In the genomic region with DNA sequence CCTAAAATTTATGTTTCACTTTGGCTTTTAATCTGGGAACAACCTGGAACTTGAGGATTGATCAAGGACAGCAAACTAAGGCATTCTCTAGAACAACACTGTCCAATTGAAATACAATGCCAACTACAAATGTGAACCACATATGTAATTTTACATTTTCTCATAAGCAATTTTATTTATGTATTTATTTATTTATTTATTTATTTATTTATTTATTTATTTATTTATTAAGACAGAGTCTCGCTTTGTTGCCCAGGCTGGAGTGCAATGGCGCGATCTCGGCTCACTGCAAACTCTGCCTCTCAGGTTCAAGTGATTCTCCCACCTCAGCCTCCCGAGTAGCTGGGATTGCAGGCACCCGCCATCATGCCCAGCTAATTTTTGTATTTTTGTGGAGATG, we compare ENCODE assay signal across 2 cellular contexts.
DNase-seq lines count a peak whose midpoint lies in the region; TF ChIP-seq lines count a peak whose summit lies in the region.
"Not testable (repeated sequence)": the region's sequence is repeated elsewhere in the genome, so short reads cannot be mapped to it uniquely, and the experiment has no call there.

No MANE protein-coding gene starts in this region.

- POLR2A ChIA-PET in HEK293 (lab: Yijun Ruan, JAX): not testable (repeated sequence)

- H3K9me3 ChIP-seq in HEK293 (ENCODE audit: control insufficient read depth, insufficient read depth, low read depth, low read length): not testable (repeated sequence)

- not testable (repeated sequence) for H3K36me3 ChIP-seq in HEK293 (ENCODE audit: control insufficient read depth in 2 of 2, insufficient read depth in 1 of 2, low read length in 2 of 2)

- not testable (repeated sequence) for H3K4me3 ChIP-seq in HEK293 (ENCODE audit: low read depth, low read length)

- CTCF ChIA-PET in HEK293 (lab: Yijun Ruan, JAX): not testable (repeated sequence)

- H3K4me1 ChIP-seq in HEK293 (ENCODE audit: control insufficient read depth, insufficient read depth, low read length): not testable (repeated sequence)

- not testable (repeated sequence) for H3K27me3 Mint-ChIP-seq in osteocyte (ENCODE audit: unreplicated experiment)

- not testable (repeated sequence) for TF ChIP-seq CTCF in HEK293 (tag by site-specific recombination; IDR thresholded peaks at IDR 0.05); osteocyte (IDR thresholded peaks at IDR 0.05)

- H3K36me3 Mint-ChIP-seq in osteocyte (ENCODE audit: unreplicated experiment): not testable (repeated sequence)

- not testable (repeated sequence) for H3K9me3 Mint-ChIP-seq in osteocyte (ENCODE audit: unreplicated experiment)

- not testable (repeated sequence) for H3K27ac Mint-ChIP-seq in osteocyte (ENCODE audit: unreplicated experiment)

- DNase-seq in osteocyte (ENCODE audit: extremely low spot score, unreplicated experiment): peak; percentile 11

- not testable (repeated sequence) for H3K4me3 Mint-ChIP-seq in osteocyte (ENCODE audit: unreplicated experiment)

- H3K4me1 Mint-ChIP-seq in osteocyte (ENCODE audit: unreplicated experiment): not testable (repeated sequence)

- not testable (repeated sequence) for H3K27ac ChIP-seq in HEK293 (ENCODE audit: extremely low read depth, low read depth, low read length)

TF ChIP-seq in HEK293, 187 proteins besides CTCF, POLR2A, EP300 and RAD21:
- TF ChIP-seq, protein P1, sequence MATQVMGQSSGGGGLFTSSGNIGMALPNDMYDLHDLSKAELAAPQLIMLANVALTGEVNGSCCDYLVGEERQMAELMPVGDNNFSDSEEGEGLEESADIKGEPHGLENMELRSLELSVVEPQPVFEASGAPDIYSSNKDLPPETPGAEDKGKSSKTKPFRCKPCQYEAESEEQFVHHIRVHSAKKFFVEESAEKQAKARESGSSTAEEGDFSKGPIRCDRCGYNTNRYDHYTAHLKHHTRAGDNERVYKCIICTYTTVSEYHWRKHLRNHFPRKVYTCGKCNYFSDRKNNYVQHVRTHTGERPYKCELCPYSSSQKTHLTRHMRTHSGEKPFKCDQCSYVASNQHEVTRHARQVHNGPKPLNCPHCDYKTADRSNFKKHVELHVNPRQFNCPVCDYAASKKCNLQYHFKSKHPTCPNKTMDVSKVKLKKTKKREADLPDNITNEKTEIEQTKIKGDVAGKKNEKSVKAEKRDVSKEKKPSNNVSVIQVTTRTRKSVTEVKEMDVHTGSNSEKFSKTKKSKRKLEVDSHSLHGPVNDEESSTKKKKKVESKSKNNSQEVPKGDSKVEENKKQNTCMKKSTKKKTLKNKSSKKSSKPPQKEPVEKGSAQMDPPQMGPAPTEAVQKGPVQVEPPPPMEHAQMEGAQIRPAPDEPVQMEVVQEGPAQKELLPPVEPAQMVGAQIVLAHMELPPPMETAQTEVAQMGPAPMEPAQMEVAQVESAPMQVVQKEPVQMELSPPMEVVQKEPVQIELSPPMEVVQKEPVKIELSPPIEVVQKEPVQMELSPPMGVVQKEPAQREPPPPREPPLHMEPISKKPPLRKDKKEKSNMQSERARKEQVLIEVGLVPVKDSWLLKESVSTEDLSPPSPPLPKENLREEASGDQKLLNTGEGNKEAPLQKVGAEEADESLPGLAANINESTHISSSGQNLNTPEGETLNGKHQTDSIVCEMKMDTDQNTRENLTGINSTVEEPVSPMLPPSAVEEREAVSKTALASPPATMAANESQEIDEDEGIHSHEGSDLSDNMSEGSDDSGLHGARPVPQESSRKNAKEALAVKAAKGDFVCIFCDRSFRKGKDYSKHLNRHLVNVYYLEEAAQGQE (tag by site-specific recombination; IDR thresholded peaks at IDR 0.05): peak; percentile 30; the same call in 1 of the 2 replicates
- TF ChIP-seq ZNF433 (tag by site-specific recombination; IDR thresholded peaks at IDR 0.05; ENCODE audit: low read depth): 0 out of 2 replicates have a peak, but pooled peaks have one; percentile 34
- TF ChIP-seq, protein P2, sequence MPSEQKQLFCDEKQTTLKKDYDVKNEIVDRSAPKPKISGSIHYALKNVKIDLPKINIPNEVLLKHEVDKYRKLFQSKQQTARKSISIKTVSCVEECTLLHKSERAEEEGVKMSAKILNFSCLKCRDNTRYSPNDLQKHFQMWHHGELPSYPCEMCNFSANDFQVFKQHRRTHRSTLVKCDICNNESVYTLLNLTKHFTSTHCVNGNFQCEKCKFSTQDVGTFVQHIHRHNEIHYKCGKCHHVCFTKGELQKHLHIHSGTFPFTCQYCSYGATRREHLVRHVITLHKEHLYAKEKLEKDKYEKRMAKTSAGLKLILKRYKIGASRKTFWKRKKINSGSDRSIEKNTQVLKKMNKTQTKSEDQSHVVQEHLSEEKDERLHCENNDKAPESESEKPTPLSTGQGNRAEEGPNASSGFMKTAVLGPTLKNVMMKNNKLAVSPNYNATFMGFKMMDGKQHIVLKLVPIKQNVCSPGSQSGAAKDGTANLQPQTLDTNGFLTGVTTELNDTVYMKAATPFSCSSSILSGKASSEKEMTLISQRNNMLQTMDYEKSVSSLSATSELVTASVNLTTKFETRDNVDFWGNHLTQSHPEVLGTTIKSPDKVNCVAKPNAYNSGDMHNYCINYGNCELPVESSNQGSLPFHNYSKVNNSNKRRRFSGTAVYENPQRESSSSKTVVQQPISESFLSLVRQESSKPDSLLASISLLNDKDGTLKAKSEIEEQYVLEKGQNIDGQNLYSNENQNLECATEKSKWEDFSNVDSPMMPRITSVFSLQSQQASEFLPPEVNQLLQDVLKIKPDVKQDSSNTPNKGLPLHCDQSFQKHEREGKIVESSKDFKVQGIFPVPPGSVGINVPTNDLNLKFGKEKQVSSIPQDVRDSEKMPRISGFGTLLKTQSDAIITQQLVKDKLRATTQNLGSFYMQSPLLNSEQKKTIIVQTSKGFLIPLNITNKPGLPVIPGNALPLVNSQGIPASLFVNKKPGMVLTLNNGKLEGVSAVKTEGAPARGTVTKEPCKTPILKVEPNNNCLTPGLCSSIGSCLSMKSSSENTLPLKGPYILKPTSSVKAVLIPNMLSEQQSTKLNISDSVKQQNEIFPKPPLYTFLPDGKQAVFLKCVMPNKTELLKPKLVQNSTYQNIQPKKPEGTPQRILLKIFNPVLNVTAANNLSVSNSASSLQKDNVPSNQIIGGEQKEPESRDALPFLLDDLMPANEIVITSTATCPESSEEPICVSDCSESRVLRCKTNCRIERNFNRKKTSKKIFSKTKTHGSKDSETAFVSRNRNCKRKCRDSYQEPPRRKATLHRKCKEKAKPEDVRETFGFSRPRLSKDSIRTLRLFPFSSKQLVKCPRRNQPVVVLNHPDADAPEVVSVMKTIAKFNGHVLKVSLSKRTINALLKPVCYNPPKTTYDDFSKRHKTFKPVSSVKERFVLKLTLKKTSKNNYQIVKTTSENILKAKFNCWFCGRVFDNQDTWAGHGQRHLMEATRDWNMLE (tag by site-specific recombination; conservative IDR thresholded peaks at IDR 0.05; ENCODE audit: low read depth): peak; percentile 83
- peak; percentile 41; the same call in 1 of the 2 replicates for TF ChIP-seq ZNF140 (tag by site-specific recombination; IDR thresholded peaks at IDR 0.05)
- peak; percentile 51; the same call in 1 of the 2 replicates for TF ChIP-seq ZNF623 (tag by site-specific recombination; IDR thresholded peaks at IDR 0.05)
- peak; percentile 57 for TF ChIP-seq ZBTB8A (tag by site-specific recombination; IDR thresholded peaks at IDR 0.05)
- TF ChIP-seq ZXDB (tag by site-specific recombination; IDR thresholded peaks at IDR 0.05): 0 out of 2 replicates have a peak, but pooled peaks have one; percentile 22
- peak; percentile 72 for TF ChIP-seq ZNF426 (tag by site-specific recombination; IDR thresholded peaks at IDR 0.05)
- TF ChIP-seq, protein P3, sequence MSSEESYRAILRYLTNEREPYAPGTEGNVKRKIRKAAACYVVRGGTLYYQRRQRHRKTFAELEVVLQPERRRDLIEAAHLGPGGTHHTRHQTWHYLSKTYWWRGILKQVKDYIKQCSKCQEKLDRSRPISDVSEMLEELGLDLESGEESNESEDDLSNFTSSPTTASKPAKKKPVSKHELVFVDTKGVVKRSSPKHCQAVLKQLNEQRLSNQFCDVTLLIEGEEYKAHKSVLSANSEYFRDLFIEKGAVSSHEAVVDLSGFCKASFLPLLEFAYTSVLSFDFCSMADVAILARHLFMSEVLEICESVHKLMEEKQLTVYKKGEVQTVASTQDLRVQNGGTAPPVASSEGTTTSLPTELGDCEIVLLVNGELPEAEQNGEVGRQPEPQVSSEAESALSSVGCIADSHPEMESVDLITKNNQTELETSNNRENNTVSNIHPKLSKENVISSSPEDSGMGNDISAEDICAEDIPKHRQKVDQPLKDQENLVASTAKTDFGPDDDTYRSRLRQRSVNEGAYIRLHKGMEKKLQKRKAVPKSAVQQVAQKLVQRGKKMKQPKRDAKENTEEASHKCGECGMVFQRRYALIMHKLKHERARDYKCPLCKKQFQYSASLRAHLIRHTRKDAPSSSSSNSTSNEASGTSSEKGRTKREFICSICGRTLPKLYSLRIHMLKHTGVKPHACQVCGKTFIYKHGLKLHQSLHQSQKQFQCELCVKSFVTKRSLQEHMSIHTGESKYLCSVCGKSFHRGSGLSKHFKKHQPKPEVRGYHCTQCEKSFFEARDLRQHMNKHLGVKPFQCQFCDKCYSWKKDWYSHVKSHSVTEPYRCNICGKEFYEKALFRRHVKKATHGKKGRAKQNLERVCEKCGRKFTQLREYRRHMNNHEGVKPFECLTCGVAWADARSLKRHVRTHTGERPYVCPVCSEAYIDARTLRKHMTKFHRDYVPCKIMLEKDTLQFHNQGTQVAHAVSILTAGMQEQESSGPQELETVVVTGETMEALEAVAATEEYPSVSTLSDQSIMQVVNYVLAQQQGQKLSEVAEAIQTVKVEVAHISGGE (tag by site-specific recombination; conservative IDR thresholded peaks at IDR 0.05; ENCODE audit: low read depth): peak; percentile 73
- TF ChIP-seq ZNF529 (tag by site-specific recombination; IDR thresholded peaks at IDR 0.05; ENCODE audit: insufficient replicate concordance): peak; percentile 41
- TF ChIP-seq ZNF394 (tag by site-specific recombination; IDR thresholded peaks at IDR 0.05; ENCODE audit: borderline replicate concordance): peak; percentile 79; the same call in 1 of the 2 replicates
- peak; percentile 54; the same call in 1 of the 2 replicates for TF ChIP-seq ZNF560 (tag by site-specific recombination; IDR thresholded peaks at IDR 0.05; ENCODE audit: borderline replicate concordance)
- TF ChIP-seq ZNF555 (tag by site-specific recombination; conservative IDR thresholded peaks at IDR 0.05): peak; percentile 67
- 0 out of 2 replicates have a peak, but pooled peaks have one; percentile 24 for TF ChIP-seq ZNF664 (tag by site-specific recombination; IDR thresholded peaks at IDR 0.05)
